In the genomic region with DNA sequence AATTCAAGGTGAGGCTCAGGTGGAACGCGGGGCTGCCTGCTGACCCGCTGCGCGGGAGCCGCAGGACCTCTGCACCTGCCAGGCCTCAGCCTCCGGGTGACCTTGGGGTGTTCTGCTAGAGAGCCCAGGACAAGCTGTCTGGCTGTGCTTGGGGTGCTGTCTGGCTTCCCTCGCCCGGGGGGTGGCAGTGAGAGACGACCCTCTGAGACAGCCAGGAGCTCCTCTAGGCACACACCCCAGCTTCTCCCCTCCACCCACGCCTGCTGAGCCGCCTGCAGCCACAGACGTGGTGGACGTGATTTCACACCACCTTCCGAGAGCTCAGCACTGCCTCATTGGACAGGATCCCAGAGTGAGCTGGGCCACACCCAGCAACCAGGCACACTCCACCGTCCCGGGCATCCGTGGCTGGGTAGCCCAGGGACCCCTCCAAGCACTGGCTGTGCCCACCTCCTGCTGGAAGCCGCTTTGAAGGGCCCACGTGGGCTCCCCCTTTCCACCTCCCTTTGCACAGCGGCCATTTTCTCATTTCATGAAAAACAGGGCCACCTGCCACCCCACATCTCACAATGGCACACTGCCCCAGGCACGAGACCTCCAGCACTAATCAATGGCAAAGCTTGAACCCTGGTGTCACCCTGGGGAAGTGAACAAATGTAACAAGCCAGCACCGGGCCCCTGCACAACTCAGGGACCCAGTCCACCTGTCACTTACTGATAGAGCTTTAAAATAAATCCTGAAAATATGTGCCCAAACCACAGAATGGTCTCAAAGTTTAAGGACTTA, we compare ENCODE assay signal across 14 cellular contexts. TPM values are rescaled to one million over a fixed set of nuclear protein-coding genes. Genes with fewer than 3 reads are reported as not detected.
DNase-seq lines count a peak whose midpoint lies in the region; ATAC-seq and TF ChIP-seq lines count a peak whose summit lies in the region.
"Had no signal": no experiment of that assay in that cellular context is flagged by ENCODE, and none has a peak within 500 bp of the region (broad histone marks: within the 10 kb centered on the region; RNA-seq: fewer than 3 reads in every experiment).

No MANE protein-coding gene starts in this region.

- TF ChIP-seq CTCF in natural killer cell (IDR thresholded peaks at IDR 0.05) (no peak), gastroesophageal sphincter (IDR thresholded peaks at IDR 0.05) (no peak), omental fat pad (IDR thresholded peaks at IDR 0.05) (no peak)

- no peaks in the 10 kb centered on the region for H3K27me3 Mint-ChIP-seq in natural killer cell treated with Interleukin-12 subunit alpha and Interleukin-12 subunit beta and Interleukin-15 and Interleukin-18, amount 100 ng/mL, for 72 hours
- H3K27me3 Mint-ChIP-seq in natural killer cell (ENCODE audit: low read depth in 2 of 2): no peaks in the 10 kb centered on the region
- H3K27me3 Mint-ChIP-seq: memory B cell had no signal

- intact Hi-C loops in natural killer cell (cut with micrococcal nuclease): no loop called here

- H3K4me3 ChIP-seq in gastroesophageal sphincter: no peak overlapping the region
- H3K4me3 ChIP-seq: SJSA1 had no signal

- peak; percentile 50 for DNase-seq in natural killer cell treated with Interleukin-12 subunit alpha and Interleukin-12 subunit beta and Interleukin-15 and Interleukin-18, amount 100 ng/mL, for 72 hours (ENCODE audit: low spot score)
- DNase-seq in natural killer cell (no peak), omental fat pad (ENCODE audit: low spot score) (peak; percentile 18)
- DNase-seq in activated CD4-positive, alpha-beta T cell treated with anti-CD3 and anti-CD28 coated beads for 4 hours: no peak
- DNase-seq: effector memory CD4-positive, alpha-beta T cell; GOT3; NCI-H1694; NCI-H82 had no signal

- H3K36me3 ChIP-seq in gastroesophageal sphincter: peaks cover 0 to 20% of the 10 kb centered on the region in 2 donors
- H3K36me3 ChIP-seq: SJSA1 had no signal

- H3K27me3 ChIP-seq in gastroesophageal sphincter: no peaks in the 10 kb centered on the region
- H3K27me3 ChIP-seq: SJSA1 had no signal

- no peaks in the 10 kb centered on the region for H3K4me1 Mint-ChIP-seq in natural killer cell treated with Interleukin-12 subunit alpha and Interleukin-12 subunit beta and Interleukin-15 and Interleukin-18, amount 100 ng/mL, for 72 hours (ENCODE audit: low read depth in 2 of 2)
- no peaks in the 10 kb centered on the region for H3K4me1 Mint-ChIP-seq in natural killer cell
- H3K4me1 Mint-ChIP-seq: memory B cell had no signal

- peaks cover 0 to 30% (median 13%) of the 10 kb centered on the region in 3 donors for H3K4me1 ChIP-seq in gastroesophageal sphincter
- H3K4me1 ChIP-seq: SJSA1 had no signal

- TF ChIP-seq POLR2A in gastroesophageal sphincter (IDR thresholded peaks at IDR 0.05): no peak

- no peaks in the 10 kb centered on the region for H3K9me3 Mint-ChIP-seq in natural killer cell treated with Interleukin-12 subunit alpha and Interleukin-12 subunit beta and Interleukin-15 and Interleukin-18, amount 100 ng/mL, for 72 hours
- H3K9me3 Mint-ChIP-seq in natural killer cell: no peaks in the 10 kb centered on the region
- H3K9me3 Mint-ChIP-seq: memory B cell had no signal

- peak overlapping the region in 3 of 4 donors; percentile 74 to 87 (median 84) for H3K27ac ChIP-seq in gastroesophageal sphincter
- H3K27ac ChIP-seq: SJSA1 had no signal

- no peaks in the 10 kb centered on the region for H3K9me3 ChIP-seq in gastroesophageal sphincter
- H3K9me3 ChIP-seq: SJSA1 had no signal

- WGBS in gastroesophageal sphincter (ENCODE audit: low coverage in 1 of 2), 2 donors: 80 to 96% methylated on average over 2 to 8 of the region's 23 CpGs

- ATAC-seq in natural killer cell treated with Interleukin-12 subunit alpha and Interleukin-12 subunit beta and Interleukin-15 and Interleukin-18, amount 100 ng/mL, for 72 hours: peak in 1 of 2 donors; percentile 24
- ATAC-seq in natural killer cell (no peak), gastroesophageal sphincter (no peak), omental fat pad (ENCODE audit: low FRiP score) (peak; percentile 43), HG03039 (IDR thresholded peaks at IDR 0.05; ENCODE audit: unreplicated experiment) (no peak), GM19463 (IDR thresholded peaks at IDR 0.05; ENCODE audit: unreplicated experiment) (no peak), HG02623 (IDR thresholded peaks at IDR 0.05; ENCODE audit: unreplicated experiment) (no peak)

- no peak overlapping the region for H3K4me3 Mint-ChIP-seq in natural killer cell treated with Interleukin-12 subunit alpha and Interleukin-12 subunit beta and Interleukin-15 and Interleukin-18, amount 100 ng/mL, for 72 hours
- no peak overlapping the region for H3K4me3 Mint-ChIP-seq in natural killer cell
- H3K4me3 Mint-ChIP-seq: memory B cell had no signal

- H3K27ac Mint-ChIP-seq in natural killer cell treated with Interleukin-12 subunit alpha and Interleukin-12 subunit beta and Interleukin-15 and Interleukin-18, amount 100 ng/mL, for 72 hours: no peak overlapping the region
- H3K27ac Mint-ChIP-seq in natural killer cell: no peak overlapping the region
- H3K27ac Mint-ChIP-seq: memory B cell had no signal

- no peak for TF ChIP-seq EP300 in gastroesophageal sphincter (IDR thresholded peaks at IDR 0.05)

- H3K36me3 Mint-ChIP-seq in natural killer cell treated with Interleukin-12 subunit alpha and Interleukin-12 subunit beta and Interleukin-15 and Interleukin-18, amount 100 ng/mL, for 72 hours: no peaks in the 10 kb centered on the region
- no peaks in the 10 kb centered on the region for H3K36me3 Mint-ChIP-seq in natural killer cell

RNA-seq across cellular contexts. Expression of a gene that starts 35.0 kb away (rescaled TPM):
- total RNA-seq in natural killer cell treated with Interleukin-12 subunit alpha and Interleukin-12 subunit beta and Interleukin-15 and Interleukin-18, amount 100 ng/mL, for 72 hours: 10 to 100 TPM; 34.7 to 41.2 TPM
- 100 to 1,000 TPM in 2 of 3 donors, 10 to 100 TPM in 1; 99.1 to 122 (median 106) TPM for total RNA-seq in natural killer cell
- 10 to 100 TPM; 19.1 to 28.0 (median 24.0) TPM for total RNA-seq in gastroesophageal sphincter
- 10 to 100 TPM; 17.3 to 77.5 (median 28.4) TPM for total RNA-seq in omental fat pad

RNA-seq across cellular contexts. Expression of a gene that starts 37.1 kb away (rescaled TPM):
- not detected for total RNA-seq in natural killer cell treated with Interleukin-12 subunit alpha and Interleukin-12 subunit beta and Interleukin-15 and Interleukin-18, amount 100 ng/mL, for 72 hours
- total RNA-seq in natural killer cell (under 1 TPM in 2 of 3 donors, not detected in 1; 0.25 to 0.26 TPM), gastroesophageal sphincter (10 to 100 TPM in 1 of 4 donors, 1 to 10 TPM in 3; 7.1 to 20.2 (median 7.8) TPM), omental fat pad (10 to 100 TPM in 1 of 4 donors, 1 to 10 TPM in 3; 3.2 to 18.9 (median 4.1) TPM)
- total RNA-seq: SJSA1 had no signal

Comparison
In these comparisons a context has a peak if more than half of its experiments do, and no peak if none do; other contexts are left out.
1. DNase-seq: peak in natural killer cell treated with Interleukin-12 subunit alpha and Interleukin-12 subunit beta and Interleukin-15 and Interleukin-18, amount 100 ng/mL, for 72 hours (single experiment) and omental fat pad (single experiment); none in natural killer cell (single experiment) and activated CD4-positive, alpha-beta T cell treated with anti-CD3 and anti-CD28 coated beads for 4 hours (0 of 2).